ENCODE assay signal across 29 cellular contexts in genomic region chr14:56300495-56300894, GRCh38.
A peak's percentile ranks its signal among the peaks of the same experiment; 100 is the strongest.
DNase-seq lines count a peak whose midpoint lies in the region; ATAC-seq, FAIRE-seq and TF ChIP-seq lines count a peak whose summit lies in the region.
"Had no signal": no experiment of that assay in that cellular context is flagged by ENCODE, and none has a peak within 500 bp of the region (broad histone marks: within the 10 kb centered on the region; RNA-seq: fewer than 3 reads in every experiment).

No MANE protein-coding gene starts in this region.

- DNase-seq in HS-27A (ENCODE audit: low read depth), result peak; percentile 22
- DNase-seq in astrocyte (ENCODE audit: low read depth), result peak; percentile 78
- peak; percentile 28 for DNase-seq in foreskin melanocyte
- DNase-seq in skeletal muscle cell (ENCODE audit: low read depth), result peak; percentile 39
- DNase-seq in AG08396 (ENCODE audit: low spot score), result no peak
- no peak for DNase-seq in Peyer's patch
- DNase-seq in Calu3, result no peak
- DNase-seq: activated CD4-positive, alpha-beta T cell treated with anti-CD3 and anti-CD28 coated beads for 36 hours; activated CD8-positive, alpha-beta memory T cell treated with anti-CD3 and anti-CD28 coated beads for 24 hours; activated naive CD4-positive, alpha-beta T cell; activated T-cell treated with anti-CD3 and anti-CD28 coated beads, Interleukin-2, amount 50 U/mL, for 24 hours; amniotic stem cell; CD4-positive, CD25-positive, alpha-beta regulatory T cell; DMS53; heart right ventricle; left ventricle myocardium inferior; NCI-H1092; NCI-H1930; NCI-H82; OCI-M1; posterior cingulate gyrus; SHP77; sigmoid colon; substantia nigra; T-cell; uterus had no signal

- no peak for ATAC-seq in GM21447 (IDR thresholded peaks at IDR 0.05; ENCODE audit: unreplicated experiment)
- ATAC-seq: activated CD4-positive, alpha-beta T cell treated with anti-CD3 and anti-CD28 coated beads for 36 hours; GM12878; T-cell had no signal

- no peak overlapping the region for H3K4me3 ChIP-seq in astrocyte (ENCODE audit: insufficient read depth, low read depth, low read length)
- H3K4me3 ChIP-seq in skeletal muscle cell (ENCODE audit: low read depth, low read length), result no peak overlapping the region
- no peak overlapping the region for H3K4me3 ChIP-seq in Peyer's patch
- H3K4me3 ChIP-seq: esophagus muscularis mucosa, GM12878, heart right ventricle, left ventricle myocardium inferior, sigmoid colon, uterus had no signal

- H2AFZ ChIP-seq in astrocyte (ENCODE audit: low read depth, low read length), result no peak overlapping the region

- no peak overlapping the region for H3K9ac ChIP-seq in astrocyte (ENCODE audit: low read length)

- no peaks in the 10 kb centered on the region for H3K79me2 ChIP-seq in astrocyte (ENCODE audit: insufficient read depth, low read length)

- CTCF ChIA-PET in Calu3 (lab: Charles Lee), result interaction anchor here (0.7 kb wide), 1 partner anchor 11 kb away, joined by 6 read pairs; no protein-coding TSS in a partner anchor

- no peak for TF ChIP-seq POLR2A in Peyer's patch (IDR thresholded peaks at IDR 0.05)

- peaks cover 6% of the 10 kb centered on the region for H3K4me1 ChIP-seq in astrocyte (ENCODE audit: insufficient read depth, low read length)
- no peaks in the 10 kb centered on the region for H3K4me1 ChIP-seq in Peyer's patch
- H3K4me1 ChIP-seq: esophagus muscularis mucosa, heart right ventricle, sigmoid colon, uterus had no signal

- no peaks in the 10 kb centered on the region for H3K36me3 ChIP-seq in astrocyte (ENCODE audit: insufficient read depth, low read length)
- H3K36me3 ChIP-seq in Peyer's patch, result peaks cover 0 to 9% (median 0%) of the 10 kb centered on the region in 3 donors
- H3K36me3 ChIP-seq: uterus had no signal

- BruUV-seq in Calu3 (replicated peaks; lab: Mats Ljungman, UMichigan), result no TSS peak

- no peaks in the 10 kb centered on the region for H4K20me1 ChIP-seq in astrocyte (ENCODE audit: insufficient read depth, low read length)

- no peak for TF ChIP-seq CTCF in astrocyte (IDR thresholded peaks at IDR 0.05; ENCODE audit: insufficient read depth, low read depth, low read length)
- TF ChIP-seq CTCF in Peyer's patch (IDR thresholded peaks at IDR 0.05), result no peak
- no peak for TF ChIP-seq CTCF in Calu3 (IDR thresholded peaks at IDR 0.05; ENCODE audit: unreplicated experiment)

- no peaks in the 10 kb centered on the region for H3K9me3 Mint-ChIP-seq in astrocyte (ENCODE audit: unreplicated experiment)
- no peaks in the 10 kb centered on the region for H3K9me3 Mint-ChIP-seq in Calu3 (ENCODE audit: low read depth, unreplicated experiment)
- H3K9me3 Mint-ChIP-seq: activated T-cell treated with anti-CD3 and anti-CD28 coated beads, Interleukin-2, amount 50 U/mL, for 24 hours; T-cell had no signal

- H3K9me3 ChIP-seq in astrocyte (ENCODE audit: insufficient read depth, low read depth, low read length), result no peaks in the 10 kb centered on the region
- H3K9me3 ChIP-seq in Peyer's patch, result no peaks in the 10 kb centered on the region
- H3K9me3 ChIP-seq: esophagus muscularis mucosa, sigmoid colon, uterus had no signal

- no peak overlapping the region for H3K4me3 Mint-ChIP-seq in astrocyte (ENCODE audit: unreplicated experiment)
- H3K4me3 Mint-ChIP-seq in Calu3 (ENCODE audit: low read depth, unreplicated experiment), result no peak overlapping the region
- H3K4me3 Mint-ChIP-seq: activated CD4-positive, alpha-beta T cell treated with anti-CD3 and anti-CD28 coated beads for 36 hours; activated T-cell treated with anti-CD3 and anti-CD28 coated beads, Interleukin-2, amount 50 U/mL, for 24 hours; CD4-positive, CD25-positive, alpha-beta regulatory T cell; T-cell had no signal

- no peak overlapping the region for H3K4me2 ChIP-seq in astrocyte (ENCODE audit: low read length)

- H3K27ac Mint-ChIP-seq in astrocyte (ENCODE audit: unreplicated experiment), result no peak overlapping the region
- no peak overlapping the region for H3K27ac Mint-ChIP-seq in Calu3 (ENCODE audit: unreplicated experiment)
- H3K27ac Mint-ChIP-seq: activated CD4-positive, alpha-beta T cell treated with anti-CD3 and anti-CD28 coated beads for 36 hours; activated T-cell treated with anti-CD3 and anti-CD28 coated beads, Interleukin-2, amount 50 U/mL, for 24 hours; CD4-positive, CD25-positive, alpha-beta regulatory T cell; T-cell had no signal

- no peaks in the 10 kb centered on the region for H3K27me3 Mint-ChIP-seq in astrocyte (ENCODE audit: low read depth, unreplicated experiment)
- H3K27me3 Mint-ChIP-seq in Calu3 (ENCODE audit: unreplicated experiment), result no peaks in the 10 kb centered on the region
- H3K27me3 Mint-ChIP-seq: activated CD4-positive, alpha-beta T cell treated with anti-CD3 and anti-CD28 coated beads for 36 hours; activated T-cell treated with anti-CD3 and anti-CD28 coated beads, Interleukin-2, amount 50 U/mL, for 24 hours; CD4-positive, CD25-positive, alpha-beta regulatory T cell; T-cell had no signal

- H3K4me1 Mint-ChIP-seq in astrocyte (ENCODE audit: low read depth, unreplicated experiment), result peaks cover 20% of the 10 kb centered on the region
- no peaks in the 10 kb centered on the region for H3K4me1 Mint-ChIP-seq in Calu3 (ENCODE audit: low read depth, unreplicated experiment)
- H3K4me1 Mint-ChIP-seq: activated CD4-positive, alpha-beta T cell treated with anti-CD3 and anti-CD28 coated beads for 36 hours had no signal

- no peaks in the 10 kb centered on the region for H3K27me3 ChIP-seq in astrocyte (ENCODE audit: insufficient read depth, low read length)
- no peaks in the 10 kb centered on the region for H3K27me3 ChIP-seq in Peyer's patch
- H3K27me3 ChIP-seq: esophagus muscularis mucosa, heart right ventricle, sigmoid colon, uterus had no signal

- intact Hi-C loops in Calu3 (cut with micrococcal nuclease; ENCODE audit: unreplicated experiment), result no loop called here

- peak overlapping the region; percentile 1 for H3K27ac ChIP-seq in astrocyte (ENCODE audit: low read depth, low read length)
- H3K27ac ChIP-seq in Peyer's patch, result no peak overlapping the region
- H3K27ac ChIP-seq: esophagus muscularis mucosa, heart right ventricle, left ventricle myocardium inferior, sigmoid colon, uterus had no signal

- FAIRE-seq in astrocyte (lab: Jason Lieb, UNC), result no peak
- FAIRE-seq: GM12878 had no signal

- H3K36me3 Mint-ChIP-seq in astrocyte (ENCODE audit: low read depth, unreplicated experiment) (peaks cover 4% of the 10 kb centered on the region), Calu3 (ENCODE audit: insufficient read depth, unreplicated experiment) (no peaks in the 10 kb centered on the region)

Comparison
In these comparisons a context has a peak if more than half of its experiments do, and no peak if none do; other contexts are left out.
1. DNase-seq: peak in HS-27A (single experiment), astrocyte (single experiment), foreskin melanocyte (single experiment) and skeletal muscle cell (single experiment); none in AG08396 (single experiment), Peyer's patch (0 of 3) and Calu3 (single experiment).